ENCODE assay signal across 8 cellular contexts in genomic region chr16:80804061-80804450, GRCh38. TPM values are rescaled to one million over a fixed set of nuclear protein-coding genes. Genes with fewer than 3 reads are reported as not detected.
DNase-seq lines count a peak whose midpoint lies in the region; ATAC-seq, FAIRE-seq and TF ChIP-seq lines count a peak whose summit lies in the region.

No MANE protein-coding gene starts in this region.

- in situ Hi-C loops in ACHN (cut with HindIII; ENCODE audit: low pct_ligation_motif_present, low pct_unique_long_range_greater_than_20kb, low sequenced_read_pairs), result no loop called here
- in situ Hi-C loops in HepG2 (cut with HindIII; ENCODE audit: extremely low pct_ligation_motif_present, low pct_unique_long_range_greater_than_20kb), result no loop called here

- H3K36me3 ChIP-seq in HepG2 (replicated peaks in 1 of 2; ENCODE audit: control insufficient read depth in 1 of 2, insufficient read depth in 2 of 2, low read length in 2 of 2), result no peaks in the 10 kb centered on the region

- H2AFZ ChIP-seq in HepG2 (ENCODE audit: low read length), result no peak overlapping the region

- peak; percentile 38 for ATAC-seq in GM19023 (IDR thresholded peaks at IDR 0.05; ENCODE audit: unreplicated experiment)
- ATAC-seq in HG03442 (IDR thresholded peaks at IDR 0.05; ENCODE audit: unreplicated experiment), result peak; percentile 41
- peak; percentile 37 for ATAC-seq in central memory CD8-positive, alpha-beta T cell (replicated peaks; ENCODE audit: extremely low read depth, poor library complexity, severe bottlenecking)
- ATAC-seq in HepG2, result peak; percentile 50

- H3K27ac Mint-ChIP-seq in central memory CD8-positive, alpha-beta T cell (ENCODE audit: low read depth), result peak overlapping the region; percentile 69

- H3K4me3 ChIP-seq in WI38 (ENCODE audit: low read depth, low read length), result peak overlapping the region; percentile 64
- peak overlapping the region; percentile 62 to 77 (median 76); a peak in 4 of 6 replicates for H3K4me3 ChIP-seq in HepG2 (replicated peaks in 1 of 3; ENCODE audit: insufficient read depth in 1 of 3, low read depth in 2 of 3, low read length in 3 of 3)

- POLR2A ChIA-PET in HepG2 (lab: Yijun Ruan, JAX), result no interaction called here

- H3K9ac ChIP-seq in HepG2 (ENCODE audit: insufficient read depth, low read depth, low read length), result no peak overlapping the region

- no peaks in the 10 kb centered on the region for H3K27me3 Mint-ChIP-seq in central memory CD8-positive, alpha-beta T cell

- TF ChIP-seq RAD21 in HepG2 (CRISPR knock-in tag; IDR thresholded peaks at IDR 0.05), result no peak

- WGBS in HepG2 (ENCODE audit: low lambda C conversion rate), result 1% methylated on average over 19 of the region's 62 CpGs

- no peak for TF ChIP-seq CTCF in WI38 (IDR thresholded peaks at IDR 0.05; ENCODE audit: low read depth, low read length)
- no peak for TF ChIP-seq CTCF in HepG2 (CRISPR knock-in tag; IDR thresholded peaks at IDR 0.05)

- H3K4me1 ChIP-seq in HepG2 (ENCODE audit: insufficient read depth, low read length), result no peaks in the 10 kb centered on the region

- peaks cover 21% of the 10 kb centered on the region for H3K4me1 Mint-ChIP-seq in central memory CD8-positive, alpha-beta T cell

- CTCF ChIA-PET in HepG2 (lab: Yijun Ruan, JAX; ENCODE audit: low intra/inter-chr PET ratio, low total read pairs), result no interaction called here

- intact Hi-C loops in HepG2 (cut with micrococcal nuclease; ENCODE audit: unreplicated experiment), result no loop called here

- no peak for TF ChIP-seq POLR2A in HepG2 (IDR thresholded peaks at IDR 0.05; ENCODE audit: insufficient read depth in 1 of 2, low read depth in 2 of 2, low read length in 2 of 2)

- H3K9me3 Mint-ChIP-seq in central memory CD8-positive, alpha-beta T cell, result no peaks in the 10 kb centered on the region

- H3K4me3 Mint-ChIP-seq in central memory CD8-positive, alpha-beta T cell, result peak overlapping the region; percentile 95

- TF ChIP-seq EP300 in HepG2 (IDR thresholded peaks at IDR 0.05; ENCODE audit: low read depth in 2 of 2, low read length in 2 of 2) (no peak), HepG2 (CRISPR knock-in tag; IDR thresholded peaks at IDR 0.05; ENCODE audit: borderline replicate concordance) (no peak)

- H3K4me2 ChIP-seq in HepG2 (ENCODE audit: low read depth, low read length), result peak overlapping the region; percentile 86

- no peak for FAIRE-seq in HepG2 (lab: Jason Lieb, UNC)

- H3K27me3 ChIP-seq in HepG2 (ENCODE audit: control insufficient read depth in 1 of 2, insufficient read depth in 2 of 2, low read length in 2 of 2), result peaks cover 2 to 26% of the 10 kb centered on the region in 2 experiments; a peak in 3 of 5 replicates

- no peaks in the 10 kb centered on the region for H3K9me3 ChIP-seq in HepG2 (ENCODE audit: low read length)

- DNase-seq in ACHN (peak; percentile 59), HepG2 (ENCODE audit: low spot score) (peak; percentile 6), OCI-M2 (lab: John Stamatoyannopoulos, UW; ENCODE audit: unreplicated experiment) (no peak)
- DNase-seq in central memory CD8-positive, alpha-beta T cell (ENCODE audit: low spot score in 2 of 2), result peak; percentile 30 to 32
- DNase-seq in stimulated activated CD4-positive, alpha-beta T cell treated with anti-CD3 and anti-CD28 coated beads, Interleukin-4, amount 100 ng/mL, for 4 hours, result peak; percentile 53 to 65

- no peaks in the 10 kb centered on the region for H4K20me1 ChIP-seq in HepG2 (ENCODE audit: insufficient read depth, low read length)

- H3K79me2 ChIP-seq in HepG2 (ENCODE audit: insufficient read depth, low read length), result no peaks in the 10 kb centered on the region

- no peak overlapping the region for H3K27ac ChIP-seq in HepG2 (ENCODE audit: extremely low read length, insufficient read depth, low read length)

- peaks cover 4% of the 10 kb centered on the region for H3K36me3 Mint-ChIP-seq in central memory CD8-positive, alpha-beta T cell (ENCODE audit: insufficient read depth)

- no TSS peak for BruUV-seq in HepG2 (replicated peaks; lab: Mats Ljungman, UMichigan)

TF ChIP-seq in HepG2, 621 proteins besides CTCF, POLR2A, EP300 and RAD21 (continues in another document):
- peak; percentile 80 for TF ChIP-seq HNRNPLL (IDR thresholded peaks at IDR 0.05; ENCODE audit: low read depth, low read length, poor library complexity, severe bottlenecking)
- TF ChIP-seq ETV6 (CRISPR knock-in tag; conservative IDR thresholded peaks at IDR 0.05), result 0 out of 2 replicates have a peak, but pooled peaks have one; percentile 30
- peak; percentile 60; the same call in 1 of the 2 replicates for TF ChIP-seq ZBTB2 (CRISPR knock-in tag; IDR thresholded peaks at IDR 0.05; ENCODE audit: low read depth)
- peak; percentile 64 for TF ChIP-seq KDM2A (CRISPR knock-in tag; IDR thresholded peaks at IDR 0.05; ENCODE audit: borderline replicate concordance, low read depth)
- TF ChIP-seq ZNF687 (CRISPR knock-in tag; IDR thresholded peaks at IDR 0.05), result 0 out of 2 replicates have a peak, but pooled peaks have one; percentile 10
- no peak for TF ChIP-seq FOXA1 (IDR thresholded peaks at IDR 0.05)
- peak; percentile 59 for TF ChIP-seq FOXA1 (CRISPR knock-in tag; IDR thresholded peaks at IDR 0.05)
- TF ChIP-seq ZNF773 (CRISPR knock-in tag; IDR thresholded peaks at IDR 0.05; ENCODE audit: borderline replicate concordance), result no peak

RNA-seq across cellular contexts. Expression of gene CDYL2, which starts 0.3 kb away (rescaled TPM):
- total RNA-seq in HepG2 (2016; rRNA removed; fragmentation: Illumina TruSeq; extraction: Trizol), result 0.20 and 0.35 TPM in 2 replicates
- 3.8 and 5.3 TPM in 2 replicates for total RNA-seq in HepG2 (2016; cell fraction: cytosol; rRNA removed; fragmentation: Illumina TruSeq; extraction: Trizol; ENCODE audit: low read depth)
- total RNA-seq in HepG2 (2016; cell fraction: insoluble cytoplasmic fraction; rRNA removed; fragmentation: Illumina TruSeq; extraction: Trizol), result 0.39 and 0.52 TPM in 2 replicates
- total RNA-seq in HepG2 (2016; cell fraction: membrane; rRNA removed; fragmentation: Illumina TruSeq; extraction: Trizol), result 1.1 and 1.4 TPM in 2 replicates
- total RNA-seq in HepG2 (2016; cell fraction: nucleus; rRNA removed; fragmentation: Illumina TruSeq; extraction: Trizol), result 0.16 and 0.47 TPM in 2 replicates
- 0.07 TPM in 2 replicates for polyA plus RNA-seq in HepG2 (2011; rRNA removed)
- polyA plus RNA-seq in HepG2 (2011; cell fraction: cytosol; rRNA removed), result 0.03 and 0.08 TPM in 2 replicates
- polyA plus RNA-seq in HepG2 (2011; cell fraction: nucleus; rRNA removed), result 0.10 and 0.17 TPM in 2 replicates
- 0.11 TPM in 1 of 2 replicates, not detected in the other for polyA plus RNA-seq in HepG2 (2012)
- polyA plus RNA-seq in HepG2 (2016; cell fraction: cytosol; fragmentation: Illumina TruSeq; extraction: Trizol; ENCODE audit: low read depth), result 0.01 TPM in 1 of 2 replicates, not detected in the other
- polyA plus RNA-seq in HepG2 (2016; cell fraction: insoluble cytoplasmic fraction; fragmentation: Illumina TruSeq; extraction: Trizol; ENCODE audit: low read depth), result 0.15 and 0.22 TPM in 2 replicates
- polyA plus RNA-seq in HepG2 (2016; cell fraction: membrane; fragmentation: Illumina TruSeq; extraction: Trizol; ENCODE audit: low read depth), result 0.05 and 0.13 TPM in 2 replicates
- polyA plus RNA-seq in HepG2 (2016; cell fraction: nucleus; fragmentation: Illumina TruSeq; extraction: Trizol; ENCODE audit: insufficient read depth, low read depth), result 0.12 and 0.44 TPM in 2 replicates
- 0.22 and 43.0 TPM in 2 replicates for polyA minus RNA-seq in HepG2 (2011; rRNA and poly(A)+ RNA removed; ENCODE audit: low replicate concordance)
- polyA minus RNA-seq in HepG2 (2011; cell fraction: cytosol; rRNA and poly(A)+ RNA removed), result 0.10 and 0.44 TPM in 2 replicates
- 1.5 and 2.6 TPM in 2 replicates for polyA minus RNA-seq in HepG2 (2011; cell fraction: nucleus; rRNA and poly(A)+ RNA removed)
